ENCODE assay signal across 7 cellular contexts in the genomic region with DNA sequence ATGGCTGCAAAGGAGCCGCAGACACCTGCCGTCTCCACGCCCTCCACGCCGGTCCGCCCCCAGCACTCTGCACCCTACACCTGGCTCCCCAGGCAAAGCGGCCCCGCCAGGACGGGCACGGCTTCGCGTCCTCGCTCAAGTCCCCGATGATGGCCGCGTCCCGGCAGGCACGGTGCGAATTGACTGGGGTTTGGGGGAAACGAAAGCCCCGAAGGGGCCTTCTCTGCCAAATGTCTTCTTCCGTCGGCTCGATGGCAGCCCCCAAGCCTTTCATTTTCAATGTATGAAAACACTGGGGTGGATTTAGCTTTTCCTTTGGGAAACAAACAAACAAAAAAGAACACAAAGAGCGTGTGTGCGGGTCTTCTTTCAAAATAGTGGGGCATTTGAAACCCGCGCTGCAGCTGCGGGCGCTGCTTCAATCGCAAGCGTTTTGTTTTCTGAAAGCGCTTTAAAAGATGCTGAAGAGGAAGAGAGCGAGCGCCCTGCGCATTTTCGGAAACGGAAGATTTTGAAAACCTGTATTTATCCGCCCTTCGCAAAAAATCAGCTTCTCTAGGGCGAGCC.
DNase-seq lines count a peak whose midpoint lies in the region; ATAC-seq and TF ChIP-seq lines count a peak whose summit lies in the region.

No MANE protein-coding gene starts in this region.

- H3K4me2 ChIP-seq in H9 (ENCODE audit: insufficient read depth, insufficient read length, low read length) = peak overlapping the region; percentile 75

- peak overlapping the region; percentile 51 for H2AFZ ChIP-seq in H9 (ENCODE audit: low read length)

- H3K4ac ChIP-seq in H9 (ENCODE audit: low read depth, low read length) = no peak overlapping the region

- H3K4me3 Mint-ChIP-seq in H9 = peak overlapping the region; percentile 68 to 81
- peak overlapping the region; percentile 81 for H3K4me3 Mint-ChIP-seq in natural killer cell treated with Interleukin-12 subunit alpha and Interleukin-12 subunit beta and Interleukin-15 and Interleukin-18, amount 100 ng/mL, for 72 hours

- no peak overlapping the region for H3K27ac ChIP-seq in H9 (ENCODE audit: insufficient read length, low read depth, low read length)
- H3K27ac ChIP-seq in VCaP = peak overlapping the region; percentile 71

- peaks cover 92% of the 10 kb centered on the region for H3K27me3 Mint-ChIP-seq in H9 (ENCODE audit: low read depth)
- H3K27me3 Mint-ChIP-seq in natural killer cell treated with Interleukin-12 subunit alpha and Interleukin-12 subunit beta and Interleukin-15 and Interleukin-18, amount 100 ng/mL, for 72 hours = peaks cover 36 to 68% of the 10 kb centered on the region in 2 donors

- H3K18ac ChIP-seq in H9 (ENCODE audit: insufficient read length, low read depth, low read length) = no peak overlapping the region

- H2BK20ac ChIP-seq in H9 (ENCODE audit: low read depth, low read length, poor library complexity, severe bottlenecking) = no peak overlapping the region

- TF ChIP-seq CTCF in H9 (conservative IDR thresholded peaks at IDR 0.05) (no peak), VCaP (conservative IDR thresholded peaks at IDR 0.05) (no peak), epithelial cell of proximal tubule (conservative IDR thresholded peaks at IDR 0.05; ENCODE audit: low read depth, low read length) (no peak)

- no peaks in the 10 kb centered on the region; a peak in 1 of 5 replicates for H3K9me3 Mint-ChIP-seq in H9
- no peaks in the 10 kb centered on the region for H3K9me3 Mint-ChIP-seq in natural killer cell treated with Interleukin-12 subunit alpha and Interleukin-12 subunit beta and Interleukin-15 and Interleukin-18, amount 100 ng/mL, for 72 hours

- H4K8ac ChIP-seq in H9 (replicated peaks; ENCODE audit: insufficient read length, low read depth, low read length) = no peak overlapping the region

- peaks cover 2% of the 10 kb centered on the region; the same call in 1 of the 2 replicates for H3K27me3 ChIP-seq in H9 (ENCODE audit: insufficient read depth, low read length)

- no peak overlapping the region for H2BK12ac ChIP-seq in H9 (ENCODE audit: insufficient read length, low read depth, low read length)

- no peaks in the 10 kb centered on the region for H3K79me1 ChIP-seq in H9 (ENCODE audit: insufficient read depth, low read depth, low read length, poor library complexity, severe bottlenecking)

- H3K27ac Mint-ChIP-seq in H9 = no peak overlapping the region
- H3K27ac Mint-ChIP-seq in natural killer cell treated with Interleukin-12 subunit alpha and Interleukin-12 subunit beta and Interleukin-15 and Interleukin-18, amount 100 ng/mL, for 72 hours = no peak overlapping the region

- no CpG with 5 or more reads among the region's 41 CpGs for WGBS in H9 (ENCODE audit: extremely low coverage, insufficient read length, low lambda C conversion rate)

- no peaks in the 10 kb centered on the region for H4K20me1 ChIP-seq in H9 (ENCODE audit: control insufficient read depth, insufficient read depth, insufficient read length)

- H3K9ac ChIP-seq in H9 (ENCODE audit: extremely low read depth, insufficient read length, low read length) = peak overlapping the region; percentile 8

- H3K14ac ChIP-seq in H9 (ENCODE audit: insufficient read depth, low read length) = peak overlapping the region; percentile 69; the same call in 1 of the 2 replicates

- H3K23me2 ChIP-seq in H9 (ENCODE audit: insufficient read length, low read depth, low read length, poor library complexity, severe bottlenecking) = peaks cover 7% of the 10 kb centered on the region

- no peaks in the 10 kb centered on the region for H3K36me3 Mint-ChIP-seq in H9 (ENCODE audit: insufficient read depth in 1 of 3, low read depth in 3 of 3)
- no peaks in the 10 kb centered on the region for H3K36me3 Mint-ChIP-seq in natural killer cell treated with Interleukin-12 subunit alpha and Interleukin-12 subunit beta and Interleukin-15 and Interleukin-18, amount 100 ng/mL, for 72 hours

- H4K91ac ChIP-seq in H9 (ENCODE audit: insufficient read length, low read depth, low read length) = no peak overlapping the region

- H2BK15ac ChIP-seq in H9 (ENCODE audit: low read depth, low read length) = no peak overlapping the region

- no peak overlapping the region for H3T11ph ChIP-seq in H9 (ENCODE audit: low read length)

- H2BK5ac ChIP-seq in H9 (ENCODE audit: insufficient read length, low read length) = no peak overlapping the region

- H3K4me3 ChIP-seq in epithelial cell of proximal tubule (ENCODE audit: low read depth, low read length) = peak overlapping the region; percentile 50

- no peaks in the 10 kb centered on the region for H3K9me3 ChIP-seq in H9 (ENCODE audit: control insufficient read depth, low read depth, low read length)

- ATAC-seq in natural killer cell treated with Interleukin-12 subunit alpha and Interleukin-12 subunit beta and Interleukin-15 and Interleukin-18, amount 100 ng/mL, for 72 hours = peak in 1 of 2 donors; percentile 32
- ATAC-seq in GM21381 (IDR thresholded peaks at IDR 0.05; ENCODE audit: unreplicated experiment) (no peak), GM21737 (IDR thresholded peaks at IDR 0.05; ENCODE audit: unreplicated experiment) (no peak)

- H2AK5ac ChIP-seq in H9 (ENCODE audit: insufficient read length, low read length) = no peak overlapping the region

- DNase-seq in H9 (peak; percentile 63), epithelial cell of proximal tubule (ENCODE audit: low read depth) (no peak), inferior parietal cortex (ENCODE audit: extremely low spot score) (no peak)
- DNase-seq in natural killer cell treated with Interleukin-12 subunit alpha and Interleukin-12 subunit beta and Interleukin-15 and Interleukin-18, amount 100 ng/mL, for 72 hours (ENCODE audit: low spot score) = no peak

- H2BK120ac ChIP-seq in H9 (ENCODE audit: low read depth, low read length, poor library complexity, severe bottlenecking) = no peak overlapping the region

- peaks cover 14 to 25% of the 10 kb centered on the region in 2 experiments for H3K4me1 Mint-ChIP-seq in H9
- H3K4me1 Mint-ChIP-seq in natural killer cell treated with Interleukin-12 subunit alpha and Interleukin-12 subunit beta and Interleukin-15 and Interleukin-18, amount 100 ng/mL, for 72 hours (ENCODE audit: low read depth in 2 of 2) = peaks cover 13 to 20% of the 10 kb centered on the region in 2 donors

- no peak overlapping the region for H3K56ac ChIP-seq in H9 (ENCODE audit: insufficient read length, low read depth, low read length)

- no peaks in the 10 kb centered on the region for H3K79me2 ChIP-seq in H9 (ENCODE audit: insufficient read depth, low read length)

- H3K23ac ChIP-seq in H9 (ENCODE audit: insufficient read length, low read depth, low read length) = no peak overlapping the region

- no peak overlapping the region for H4K5ac ChIP-seq in H9 (ENCODE audit: insufficient read length, low read depth, low read length)

- no peaks in the 10 kb centered on the region for H3K4me1 ChIP-seq in H9 (ENCODE audit: insufficient read depth, low read length)
